Comparison of ENCODE assay signal across 8 cellular contexts in the genomic region with DNA sequence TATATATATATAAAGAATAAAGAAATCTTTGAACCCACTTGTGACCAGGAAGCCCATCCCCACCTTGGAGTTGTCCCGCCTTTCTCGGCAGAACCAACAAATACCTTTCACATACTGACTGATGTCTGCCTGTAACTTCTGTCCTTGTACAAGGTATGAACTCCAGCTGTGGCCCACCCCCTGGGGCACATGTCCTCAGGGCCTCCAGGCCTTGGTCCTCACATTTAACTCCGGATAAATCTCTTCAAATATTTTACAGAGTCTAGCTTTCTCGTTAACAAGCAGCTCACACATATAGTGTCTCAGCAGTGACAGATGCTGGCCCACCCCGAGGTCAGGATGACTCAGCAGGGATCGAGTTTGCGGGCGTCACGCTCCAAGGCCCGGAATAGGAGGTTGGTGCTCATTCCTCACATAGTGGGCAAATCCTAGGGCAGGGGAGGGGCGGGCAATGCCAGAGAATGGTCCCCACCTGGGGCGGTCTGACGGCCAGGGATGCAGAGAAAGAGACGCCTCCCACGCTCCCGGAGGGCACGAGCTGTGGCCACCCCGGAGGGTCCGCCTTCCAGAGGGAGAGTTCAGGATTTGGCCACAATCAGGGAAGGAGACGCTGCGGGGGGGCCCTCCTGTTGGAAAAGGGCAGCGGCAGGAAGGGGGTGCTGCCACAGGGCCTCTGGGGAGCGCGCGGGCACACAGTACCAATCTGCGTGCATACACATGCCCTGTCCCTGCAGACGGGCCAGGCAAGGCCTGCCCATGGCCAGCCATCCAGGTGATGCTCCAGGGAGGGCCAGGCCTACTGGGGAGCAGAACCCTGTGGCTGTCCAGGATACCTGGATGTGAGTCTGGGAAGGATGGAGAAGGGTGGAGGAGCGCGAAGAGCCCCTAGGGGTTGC.
DNase-seq lines count a peak whose midpoint lies in the region; ATAC-seq and TF ChIP-seq lines count a peak whose summit lies in the region.
"Not testable (repeated sequence)": the region's sequence is repeated elsewhere in the genome, so short reads cannot be mapped to it uniquely, and the experiment has no call there.

No MANE protein-coding gene starts in this region.

- intact Hi-C loops in activated T-helper 2 cell treated with anti-CD3 and anti-CD28 coated beads, Interferon-gamma antibody, Interleukin-2, Interleukin-4, amounts not matched to agents 10 μg/mL and 5 μg/mL and 100 μg/mL, durations not matched to agents 14 hours and 24 hours and 36 hours (cut with micrococcal nuclease); dendritic cell treated with granulocyte-macrophage colony-stimulating factor and Interleukin-4, amounts not matched to agents 40 ng/mL and 50 ng/mL, for 4 days (cut with micrococcal nuclease); heart left ventricle (cut with DNase I); spleen (cut with DNase I; ENCODE audit: low total_unique reads): not testable (repeated sequence)

- H3K9me3 ChIP-seq in RWPE2 (ENCODE audit: severe bottlenecking); heart left ventricle; muscle layer of colon (ENCODE audit: low read length); spleen: not testable (repeated sequence)

- WGBS in heart left ventricle, 4 donors: 57 to 74% (median 65%) methylated on average over 16 to 29 of the region's 29 CpGs
- 60 to 79% (median 62%) methylated on average over 24 to 29 of the region's 29 CpGs for WGBS in spleen, 5 donors

- H3K27ac ChIP-seq in RWPE2 (ENCODE audit: poor library complexity, severe bottlenecking): peak overlapping the region; percentile 46
- peak overlapping the region; percentile 47 to 87 (median 80) for H3K27ac ChIP-seq in heart left ventricle
- H3K27ac ChIP-seq in muscle layer of colon (ENCODE audit: low read depth, low read length): peak overlapping the region; percentile 61
- H3K27ac ChIP-seq in spleen: peak overlapping the region in 6 of 8 donors; percentile 22 to 85 (median 74)

- H3K27me3 ChIP-seq in RWPE2 (ENCODE audit: insufficient read depth, poor library complexity, severe bottlenecking); heart left ventricle; muscle layer of colon (ENCODE audit: control insufficient read depth in 1 of 2, insufficient read depth in 2 of 2, low read length in 2 of 2); spleen (replicated peaks in 1 of 7): not testable (repeated sequence)

- H3K4me1 Mint-ChIP-seq in activated T-helper 2 cell treated with anti-CD3 and anti-CD28 coated beads, Interferon-gamma antibody, Interleukin-2, Interleukin-4, amounts not matched to agents 10 μg/mL and 5 μg/mL and 100 μg/mL, durations not matched to agents 14 hours and 24 hours and 36 hours (ENCODE audit: low read depth): peaks cover 67% of the 10 kb centered on the region
- H3K4me1 Mint-ChIP-seq in dendritic cell treated with granulocyte-macrophage colony-stimulating factor and Interleukin-4, amounts not matched to agents 40 ng/mL and 50 ng/mL, for 4 days (ENCODE audit: low read depth): peaks cover 98% of the 10 kb centered on the region

- not testable (repeated sequence) for TF ChIP-seq CTCF in RWPE2 (IDR thresholded peaks at IDR 0.05; ENCODE audit: poor library complexity, severe bottlenecking); heart left ventricle (IDR thresholded peaks at IDR 0.05); spleen (IDR thresholded peaks at IDR 0.05 in 8 of 11, conservative IDR thresholded peaks at IDR 0.05 in 3 of 11)

- H3K4me1 ChIP-seq in RWPE2 (ENCODE audit: insufficient read depth, poor library complexity, severe bottlenecking) (peaks cover 40% of the 10 kb centered on the region), heart left ventricle (peaks cover 45 to 99% (median 91%) of the 10 kb centered on the region in 12 donors), muscle layer of colon (ENCODE audit: insufficient read depth, low read length) (peaks cover 93% of the 10 kb centered on the region), spleen (peaks cover 83 to 100% (median 98%) of the 10 kb centered on the region in 6 donors)

- DNase-seq in AG20443 (ENCODE audit: low spot score) (peak; percentile 14), HK-2 (ENCODE audit: unreplicated experiment) (peak; percentile 88), RWPE2 (ENCODE audit: low spot score) (peak; percentile 86), heart left ventricle (peak in 4 of 5 donors; percentile 57 to 76 (median 76)), spleen (peak; percentile 82)
- not testable (repeated sequence) for DNase-seq in activated T-helper 2 cell treated with anti-CD3 and anti-CD28 coated beads, Interferon-gamma antibody, Interleukin-2, Interleukin-4, amounts not matched to agents 10 μg/mL and 5 μg/mL and 100 μg/mL, durations not matched to agents 14 hours and 24 hours and 36 hours (ENCODE audit: low spot score)

- peaks cover 59% of the 10 kb centered on the region for H3K36me3 ChIP-seq in RWPE2 (ENCODE audit: low read depth)
- peaks cover 0 to 26% (median 0%) of the 10 kb centered on the region in 9 donors for H3K36me3 ChIP-seq in heart left ventricle
- not testable (repeated sequence) for H3K36me3 ChIP-seq in muscle layer of colon (ENCODE audit: insufficient read depth, low read length)
- H3K36me3 ChIP-seq in spleen: peaks cover 0 to 50% (median 5%) of the 10 kb centered on the region in 6 donors

- H3K27me3 Mint-ChIP-seq in activated T-helper 2 cell treated with anti-CD3 and anti-CD28 coated beads, Interferon-gamma antibody, Interleukin-2, Interleukin-4, amounts not matched to agents 10 μg/mL and 5 μg/mL and 100 μg/mL, durations not matched to agents 14 hours and 24 hours and 36 hours (ENCODE audit: low read depth); dendritic cell treated with granulocyte-macrophage colony-stimulating factor and Interleukin-4, amounts not matched to agents 40 ng/mL and 50 ng/mL, for 4 days: not testable (repeated sequence)

- peak overlapping the region; percentile 48 for H3K27ac Mint-ChIP-seq in activated T-helper 2 cell treated with anti-CD3 and anti-CD28 coated beads, Interferon-gamma antibody, Interleukin-2, Interleukin-4, amounts not matched to agents 10 μg/mL and 5 μg/mL and 100 μg/mL, durations not matched to agents 14 hours and 24 hours and 36 hours
- peak overlapping the region; percentile 50 for H3K27ac Mint-ChIP-seq in dendritic cell treated with granulocyte-macrophage colony-stimulating factor and Interleukin-4, amounts not matched to agents 40 ng/mL and 50 ng/mL, for 4 days

- not testable (repeated sequence) for H3K9me3 Mint-ChIP-seq in activated T-helper 2 cell treated with anti-CD3 and anti-CD28 coated beads, Interferon-gamma antibody, Interleukin-2, Interleukin-4, amounts not matched to agents 10 μg/mL and 5 μg/mL and 100 μg/mL, durations not matched to agents 14 hours and 24 hours and 36 hours; dendritic cell treated with granulocyte-macrophage colony-stimulating factor and Interleukin-4, amounts not matched to agents 40 ng/mL and 50 ng/mL, for 4 days

- H3K4me3 ChIP-seq in RWPE2 (ENCODE audit: severe bottlenecking); spleen: not testable (repeated sequence)
- peak overlapping the region in 1 of 12 donors; percentile 20 for H3K4me3 ChIP-seq in heart left ventricle
- peak overlapping the region in 1 of 2 donors; percentile 7 for H3K4me3 ChIP-seq in muscle layer of colon (ENCODE audit: low read depth in 1 of 2, low read length in 2 of 2)

- peak in 1 of 2 donors; percentile 16 for TF ChIP-seq POLR2A in heart left ventricle (IDR thresholded peaks at IDR 0.05)
- not testable (repeated sequence) for TF ChIP-seq POLR2A in spleen (IDR thresholded peaks at IDR 0.05)

- not testable (repeated sequence) for H3K4me3 Mint-ChIP-seq in activated T-helper 2 cell treated with anti-CD3 and anti-CD28 coated beads, Interferon-gamma antibody, Interleukin-2, Interleukin-4, amounts not matched to agents 10 μg/mL and 5 μg/mL and 100 μg/mL, durations not matched to agents 14 hours and 24 hours and 36 hours (ENCODE audit: low read depth)
- H3K4me3 Mint-ChIP-seq in dendritic cell treated with granulocyte-macrophage colony-stimulating factor and Interleukin-4, amounts not matched to agents 40 ng/mL and 50 ng/mL, for 4 days: peak overlapping the region; percentile 14

- not testable (repeated sequence) for H3K9ac ChIP-seq in muscle layer of colon (ENCODE audit: low read length)

- peak; percentile 78 for ATAC-seq in RWPE2 (ENCODE audit: low read depth)
- peak in 3 of 4 donors; percentile 14 to 44 (median 35) for ATAC-seq in heart left ventricle

- H3K36me3 Mint-ChIP-seq in activated T-helper 2 cell treated with anti-CD3 and anti-CD28 coated beads, Interferon-gamma antibody, Interleukin-2, Interleukin-4, amounts not matched to agents 10 μg/mL and 5 μg/mL and 100 μg/mL, durations not matched to agents 14 hours and 24 hours and 36 hours (ENCODE audit: low read depth): peaks cover 73% of the 10 kb centered on the region
- H3K36me3 Mint-ChIP-seq in dendritic cell treated with granulocyte-macrophage colony-stimulating factor and Interleukin-4, amounts not matched to agents 40 ng/mL and 50 ng/mL, for 4 days (ENCODE audit: low read depth): peaks cover 92% of the 10 kb centered on the region
